In genomic region chr11:134236834-134237556, GRCh38 we compare ENCODE assay signal across 1 cellular context.
TF ChIP-seq lines count a peak whose summit lies in the region.

No MANE protein-coding gene starts in this region.

TF ChIP-seq in WTC11, 78 proteins besides CTCF, POLR2A, EP300 and RAD21:
- TF ChIP-seq ZBTB43 (CRISPR knock-in tag; IDR thresholded peaks at IDR 0.05) (no peak), JUN (CRISPR knock-in tag; IDR thresholded peaks at IDR 0.05) (no peak), KAT7 (CRISPR knock-in tag; IDR thresholded peaks at IDR 0.05; ENCODE audit: borderline replicate concordance) (no peak), RORB (CRISPR knock-in tag; IDR thresholded peaks at IDR 0.05) (no peak), CREM (CRISPR knock-in tag; IDR thresholded peaks at IDR 0.05) (no peak), ZNF671 (CRISPR knock-in tag; IDR thresholded peaks at IDR 0.05) (no peak), ATF3 (CRISPR knock-in tag; conservative IDR thresholded peaks at IDR 0.05) (no peak), EMX1 (CRISPR knock-in tag; IDR thresholded peaks at IDR 0.05) (no peak), ZNF219 (CRISPR knock-in tag; IDR thresholded peaks at IDR 0.05; ENCODE audit: borderline replicate concordance) (no peak), FOXP4 (CRISPR knock-in tag; IDR thresholded peaks at IDR 0.05) (no peak), FOXP1 (CRISPR knock-in tag; IDR thresholded peaks at IDR 0.05; ENCODE audit: borderline replicate concordance) (no peak), USF2 (CRISPR knock-in tag; IDR thresholded peaks at IDR 0.05) (no peak), SP1 (CRISPR knock-in tag; conservative IDR thresholded peaks at IDR 0.05) (no peak), SMAD4 (CRISPR knock-in tag; IDR thresholded peaks at IDR 0.05) (no peak), CREB1 (CRISPR knock-in tag; IDR thresholded peaks at IDR 0.05) (no peak), JAZF1 (CRISPR knock-in tag; IDR thresholded peaks at IDR 0.05) (no peak), SOX15 (CRISPR knock-in tag; IDR thresholded peaks at IDR 0.05) (no peak), NR1H2 (CRISPR knock-in tag; IDR thresholded peaks at IDR 0.05) (no peak), AR (CRISPR knock-in tag; IDR thresholded peaks at IDR 0.05) (no peak), IRF1 (CRISPR knock-in tag; IDR thresholded peaks at IDR 0.05) (no peak)
TF ChIP-seq in WTC11: peak in this region for 0.
